22 cellular contexts compared by ENCODE assay signal in genomic region chr14:101497910-101498860, GRCh38.
DNase-seq lines count a peak whose midpoint lies in the region; ATAC-seq and TF ChIP-seq lines count a peak whose summit lies in the region.
"Had no signal": no experiment of that assay in that cellular context is flagged by ENCODE, and none has a peak within 500 bp of the region (broad histone marks: within the 10 kb centered on the region; RNA-seq: fewer than 3 reads in every experiment).

No MANE protein-coding gene starts in this region.

- H3K36me3 ChIP-seq in heart right ventricle (no peaks in the 10 kb centered on the region), upper lobe of right lung (no peaks in the 10 kb centered on the region)
- H3K36me3 ChIP-seq: BLaER1 treated with 17β-estradiol and CSF1 and Interleukin-3, amounts not matched to agents 10 nM and 100 nM; HAP-1; upper lobe of left lung had no signal

- H3K4me3 Mint-ChIP-seq in mesothelial cell of epicardium = no peak overlapping the region
- H3K4me3 Mint-ChIP-seq: central memory CD8-positive, alpha-beta T cell; T-helper 17 cell had no signal

- WGBS in heart right ventricle, 2 donors = 91 to 92% methylated on average over 21 of the region's 21 CpGs

- H3K27ac Mint-ChIP-seq in mesothelial cell of epicardium = no peak overlapping the region
- H3K27ac Mint-ChIP-seq: T-helper 17 cell had no signal

- H3K4me1 ChIP-seq in heart right ventricle (no peaks in the 10 kb centered on the region), upper lobe of right lung (no peaks in the 10 kb centered on the region)
- H3K4me1 ChIP-seq: BLaER1 treated with 17β-estradiol and CSF1 and Interleukin-3, amounts not matched to agents 10 nM and 100 nM; HAP-1; upper lobe of left lung had no signal

- DNase-seq in cardiac septum (ENCODE audit: low spot score) (peak; percentile 15), heart right ventricle (no peak), ecto neural progenitor cell (ENCODE audit: low spot score) (peak; percentile 24), mesothelial cell of epicardium (ENCODE audit: low spot score in 2 of 2, unreplicated experiment in 2 of 2) (peak; percentile 6 to 28), upper lobe of right lung (peak; percentile 51), GM13976 (ENCODE audit: low spot score) (no peak), D341Med (ENCODE audit: low spot score) (no peak)
- DNase-seq: ACHN; foreskin melanocyte; mammary epithelial cell; NCI-H1417; NCI-H2107; stimulated activated CD4-positive, alpha-beta T cell treated with anti-CD3 and anti-CD28 coated beads, Interleukin-15, amount 100 ng/mL, for 24 hours had no signal

- H3K9me3 ChIP-seq in heart right ventricle = peaks cover 0 to 10% (median 0%) of the 10 kb centered on the region in 11 donors
- no peaks in the 10 kb centered on the region for H3K9me3 ChIP-seq in upper lobe of right lung
- H3K9me3 ChIP-seq: HAP-1, upper lobe of left lung had no signal

- no peaks in the 10 kb centered on the region for H3K36me3 Mint-ChIP-seq in mesothelial cell of epicardium

- no peak for ATAC-seq in heart right ventricle
- no peak for ATAC-seq in upper lobe of right lung
- ATAC-seq in GM21825 (IDR thresholded peaks at IDR 0.05; ENCODE audit: unreplicated experiment) = no peak
- ATAC-seq: esophagus mucosa, right cardiac atrium, T-helper 17 cell had no signal

- H3K4me3 ChIP-seq in heart right ventricle (no peak overlapping the region), upper lobe of right lung (no peak overlapping the region)
- H3K4me3 ChIP-seq: BLaER1 treated with 17β-estradiol and CSF1 and Interleukin-3, amounts not matched to agents 10 nM and 100 nM; HAP-1; SK-N-MC; upper lobe of left lung had no signal

- H3K4me1 Mint-ChIP-seq in mesothelial cell of epicardium = no peaks in the 10 kb centered on the region
- H3K4me1 Mint-ChIP-seq: central memory CD8-positive, alpha-beta T cell; T-helper 17 cell had no signal

- no peak overlapping the region for H3K27ac ChIP-seq in heart right ventricle
- H3K27ac ChIP-seq in upper lobe of right lung = peak overlapping the region; percentile 11
- H3K27ac ChIP-seq: BLaER1 treated with 17β-estradiol and CSF1 and Interleukin-3, amounts not matched to agents 10 nM and 100 nM; SK-N-MC had no signal

- TF ChIP-seq CTCF in heart right ventricle (IDR thresholded peaks at IDR 0.05) = no peak
- TF ChIP-seq CTCF in mesothelial cell of epicardium (IDR thresholded peaks at IDR 0.05; ENCODE audit: unreplicated experiment) = no peak
- TF ChIP-seq CTCF in upper lobe of right lung (IDR thresholded peaks at IDR 0.05) = no peak
- TF ChIP-seq CTCF in GM13976 (IDR thresholded peaks at IDR 0.05; ENCODE audit: borderline replicate concordance, control extremely low read depth, extremely low read depth, insufficient read depth, missing control alignments) = no peak

- intact Hi-C loops in cardiac septum (cut with DNase I) (no loop called here), heart right ventricle (cut with DNase I) (loop anchor here in 1 of 10 donors (2.0 kb wide), 1 partner anchor 57 kb away; no protein-coding TSS in a partner anchor), upper lobe of right lung (cut with DNase I) (no loop called here)

- no peaks in the 10 kb centered on the region for H3K27me3 Mint-ChIP-seq in mesothelial cell of epicardium (ENCODE audit: low read depth)

- peaks cover 0 to 75% (median 40%) of the 10 kb centered on the region in 7 donors for H3K27me3 ChIP-seq in heart right ventricle
- H3K27me3 ChIP-seq in upper lobe of right lung = no peaks in the 10 kb centered on the region
- H3K27me3 ChIP-seq: BLaER1 treated with 17β-estradiol and CSF1 and Interleukin-3, amounts not matched to agents 10 nM and 100 nM; upper lobe of left lung had no signal

- peaks cover 14% of the 10 kb centered on the region for H3K9me3 Mint-ChIP-seq in mesothelial cell of epicardium
- H3K9me3 Mint-ChIP-seq: central memory CD8-positive, alpha-beta T cell had no signal

- in situ Hi-C loops in GM13976 (cut with MboI; ENCODE audit: low sequenced_read_pairs, unreplicated experiment) = no loop called here

Comparison
In these comparisons a context has a peak if more than half of its experiments do, and no peak if none do; other contexts are left out.
1. DNase-seq: peak in cardiac septum (single experiment), ecto neural progenitor cell (single experiment), mesothelial cell of epicardium (2 of 2) and upper lobe of right lung (single experiment); none in heart right ventricle (0 of 2), GM13976 (single experiment) and D341Med (single experiment).